Comparison of ENCODE assay signal across 1 cellular context in the genomic region with DNA sequence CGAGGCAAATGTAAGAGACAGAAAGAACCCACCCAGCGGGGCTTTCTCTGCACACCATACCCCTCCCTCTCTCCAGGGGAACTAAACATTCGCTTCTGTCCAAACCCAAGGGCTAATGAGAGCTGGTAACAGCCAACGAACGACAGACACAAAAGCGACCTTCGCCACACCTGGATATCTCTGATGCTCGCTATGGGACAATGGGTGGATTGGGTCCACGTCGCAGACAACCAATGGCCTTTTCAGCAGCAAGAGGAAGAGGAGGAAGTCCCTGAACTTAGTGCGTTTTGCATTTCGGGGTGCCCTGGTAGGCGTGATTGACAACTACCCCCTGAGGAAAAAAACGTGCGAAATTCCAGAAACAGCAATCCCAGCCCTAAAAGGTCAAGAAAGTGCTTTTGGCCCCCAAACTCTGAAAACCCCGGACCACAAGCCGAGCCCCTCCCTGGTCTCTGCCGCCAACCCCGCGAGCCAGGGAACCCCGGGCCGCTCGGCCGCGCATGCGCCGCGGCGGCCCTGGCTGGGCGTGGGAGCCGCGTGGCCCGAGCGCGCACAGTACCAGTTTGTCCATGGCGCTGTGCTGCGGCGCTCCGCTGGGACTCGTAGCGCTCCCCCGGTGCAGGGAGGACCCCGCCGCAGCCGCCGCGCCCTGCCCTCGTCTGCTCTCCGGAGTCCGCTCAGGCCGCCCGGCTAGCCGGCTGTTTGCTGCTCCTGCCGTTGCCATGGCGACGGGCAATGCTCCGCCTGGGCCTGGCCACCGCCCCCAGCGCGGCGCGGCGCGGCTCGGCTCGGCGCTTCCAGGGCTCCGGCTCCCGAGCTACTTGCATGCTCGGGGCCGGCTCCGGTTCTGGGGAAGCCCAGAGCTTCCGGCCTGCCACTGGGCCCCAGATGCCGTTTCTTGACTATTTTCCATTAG.
A peak's percentile ranks its signal among the peaks of the same experiment; 100 is the strongest.
TF ChIP-seq lines count a peak whose summit lies in the region.

No MANE protein-coding gene starts in this region.

TF ChIP-seq in HepG2, 621 proteins besides CTCF, POLR2A, EP300 and RAD21 (continued from another document and continues in another):
- TF ChIP-seq, protein P1, sequence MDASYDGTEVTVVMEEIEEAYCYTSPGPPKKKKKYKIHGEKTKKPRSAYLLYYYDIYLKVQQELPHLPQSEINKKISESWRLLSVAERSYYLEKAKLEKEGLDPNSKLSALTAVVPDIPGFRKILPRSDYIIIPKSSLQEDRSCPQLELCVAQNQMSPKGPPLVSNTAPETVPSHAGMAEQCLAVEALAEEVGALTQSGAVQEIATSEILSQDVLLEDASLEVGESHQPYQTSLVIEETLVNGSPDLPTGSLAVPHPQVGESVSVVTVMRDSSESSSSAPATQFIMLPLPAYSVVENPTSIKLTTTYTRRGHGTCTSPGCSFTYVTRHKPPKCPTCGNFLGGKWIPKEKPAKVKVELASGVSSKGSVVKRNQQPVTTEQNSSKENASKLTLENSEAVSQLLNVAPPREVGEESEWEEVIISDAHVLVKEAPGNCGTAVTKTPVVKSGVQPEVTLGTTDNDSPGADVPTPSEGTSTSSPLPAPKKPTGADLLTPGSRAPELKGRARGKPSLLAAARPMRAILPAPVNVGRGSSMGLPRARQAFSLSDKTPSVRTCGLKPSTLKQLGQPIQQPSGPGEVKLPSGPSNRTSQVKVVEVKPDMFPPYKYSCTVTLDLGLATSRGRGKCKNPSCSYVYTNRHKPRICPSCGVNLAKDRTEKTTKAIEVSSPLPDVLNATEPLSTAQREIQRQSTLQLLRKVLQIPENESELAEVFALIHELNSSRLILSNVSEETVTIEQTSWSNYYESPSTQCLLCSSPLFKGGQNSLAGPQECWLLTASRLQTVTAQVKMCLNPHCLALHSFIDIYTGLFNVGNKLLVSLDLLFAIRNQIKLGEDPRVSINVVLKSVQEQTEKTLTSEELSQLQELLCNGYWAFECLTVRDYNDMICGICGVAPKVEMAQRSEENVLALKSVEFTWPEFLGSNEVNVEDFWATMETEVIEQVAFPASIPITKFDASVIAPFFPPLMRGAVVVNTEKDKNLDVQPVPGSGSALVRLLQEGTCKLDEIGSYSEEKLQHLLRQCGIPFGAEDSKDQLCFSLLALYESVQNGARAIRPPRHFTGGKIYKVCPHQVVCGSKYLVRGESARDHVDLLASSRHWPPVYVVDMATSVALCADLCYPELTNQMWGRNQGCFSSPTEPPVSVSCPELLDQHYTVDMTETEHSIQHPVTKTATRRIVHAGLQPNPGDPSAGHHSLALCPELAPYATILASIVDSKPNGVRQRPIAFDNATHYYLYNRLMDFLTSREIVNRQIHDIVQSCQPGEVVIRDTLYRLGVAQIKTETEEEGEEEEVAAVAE (CRISPR knock-in tag; IDR thresholded peaks at IDR 0.05; ENCODE audit: borderline replicate concordance) = no peak
- no peak for TF ChIP-seq NONO (IDR thresholded peaks at IDR 0.05)
- peak; percentile 59 for TF ChIP-seq NONO (CRISPR knock-in tag; conservative IDR thresholded peaks at IDR 0.05)
- 0 out of 2 replicates have a peak, but pooled peaks have one; percentile 26 for TF ChIP-seq ZNF773 (CRISPR knock-in tag; IDR thresholded peaks at IDR 0.05; ENCODE audit: borderline replicate concordance)
- TF ChIP-seq ZNF256 (CRISPR knock-in tag; conservative IDR thresholded peaks at IDR 0.05) = no peak
- peak; percentile 32; the same call in 1 of the 2 replicates for TF ChIP-seq ZNF550 (CRISPR knock-in tag; IDR thresholded peaks at IDR 0.05; ENCODE audit: borderline replicate concordance)
- no peak for TF ChIP-seq ZNF816 (CRISPR knock-in tag; IDR thresholded peaks at IDR 0.05; ENCODE audit: borderline replicate concordance)
- peak; percentile 76; the same call in 1 of the 2 replicates for TF ChIP-seq ZNF263 (CRISPR knock-in tag; IDR thresholded peaks at IDR 0.05)
- TF ChIP-seq, protein P2, sequence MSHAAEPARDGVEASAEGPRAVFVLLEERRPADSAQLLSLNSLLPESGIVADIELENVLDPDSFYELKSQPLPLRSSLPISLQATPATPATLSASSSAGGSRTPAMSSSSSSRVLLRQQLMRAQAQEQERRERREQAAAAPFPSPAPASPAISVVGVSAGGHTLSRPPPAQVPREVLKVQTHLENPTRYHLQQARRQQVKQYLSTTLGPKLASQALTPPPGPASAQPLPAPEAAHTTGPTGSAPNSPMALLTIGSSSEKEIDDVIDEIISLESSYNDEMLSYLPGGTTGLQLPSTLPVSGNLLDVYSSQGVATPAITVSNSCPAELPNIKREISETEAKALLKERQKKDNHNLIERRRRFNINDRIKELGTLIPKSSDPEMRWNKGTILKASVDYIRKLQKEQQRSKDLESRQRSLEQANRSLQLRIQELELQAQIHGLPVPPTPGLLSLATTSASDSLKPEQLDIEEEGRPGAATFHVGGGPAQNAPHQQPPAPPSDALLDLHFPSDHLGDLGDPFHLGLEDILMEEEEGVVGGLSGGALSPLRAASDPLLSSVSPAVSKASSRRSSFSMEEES (CRISPR knock-in tag; IDR thresholded peaks at IDR 0.05) = no peak
- no peak for TF ChIP-seq MAZ (IDR thresholded peaks at IDR 0.05; ENCODE audit: borderline replicate concordance, low read depth, low read length)
- peak; percentile 68 for TF ChIP-seq MAZ (CRISPR knock-in tag; IDR thresholded peaks at IDR 0.05; ENCODE audit: low read depth)
- TF ChIP-seq FIP1L1 (IDR thresholded peaks at IDR 0.05; ENCODE audit: borderline replicate concordance, insufficient read depth, low read depth, low read length) = no peak
- TF ChIP-seq KLF15 (CRISPR knock-in tag; IDR thresholded peaks at IDR 0.05; ENCODE audit: borderline replicate concordance) = peak; percentile 64; the same call in 1 of the 2 replicates
- 0 out of 2 replicates have a peak, but pooled peaks have one; percentile 65 for TF ChIP-seq ZIK1 (CRISPR knock-in tag; IDR thresholded peaks at IDR 0.05; ENCODE audit: borderline replicate concordance, low read depth)
- TF ChIP-seq SP4 (CRISPR knock-in tag; IDR thresholded peaks at IDR 0.05) = peak; percentile 45; the same call in 1 of the 2 replicates
- TF ChIP-seq, protein P3, sequence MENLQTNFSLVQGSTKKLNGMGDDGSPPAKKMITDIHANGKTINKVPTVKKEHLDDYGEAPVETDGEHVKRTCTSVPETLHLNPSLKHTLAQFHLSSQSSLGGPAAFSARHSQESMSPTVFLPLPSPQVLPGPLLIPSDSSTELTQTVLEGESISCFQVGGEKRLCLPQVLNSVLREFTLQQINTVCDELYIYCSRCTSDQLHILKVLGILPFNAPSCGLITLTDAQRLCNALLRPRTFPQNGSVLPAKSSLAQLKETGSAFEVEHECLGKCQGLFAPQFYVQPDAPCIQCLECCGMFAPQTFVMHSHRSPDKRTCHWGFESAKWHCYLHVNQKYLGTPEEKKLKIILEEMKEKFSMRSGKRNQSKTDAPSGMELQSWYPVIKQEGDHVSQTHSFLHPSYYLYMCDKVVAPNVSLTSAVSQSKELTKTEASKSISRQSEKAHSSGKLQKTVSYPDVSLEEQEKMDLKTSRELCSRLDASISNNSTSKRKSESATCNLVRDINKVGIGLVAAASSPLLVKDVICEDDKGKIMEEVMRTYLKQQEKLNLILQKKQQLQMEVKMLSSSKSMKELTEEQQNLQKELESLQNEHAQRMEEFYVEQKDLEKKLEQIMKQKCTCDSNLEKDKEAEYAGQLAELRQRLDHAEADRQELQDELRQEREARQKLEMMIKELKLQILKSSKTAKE (CRISPR knock-in tag; IDR thresholded peaks at IDR 0.05; ENCODE audit: borderline replicate concordance) = no peak
- TF ChIP-seq, protein P4, sequence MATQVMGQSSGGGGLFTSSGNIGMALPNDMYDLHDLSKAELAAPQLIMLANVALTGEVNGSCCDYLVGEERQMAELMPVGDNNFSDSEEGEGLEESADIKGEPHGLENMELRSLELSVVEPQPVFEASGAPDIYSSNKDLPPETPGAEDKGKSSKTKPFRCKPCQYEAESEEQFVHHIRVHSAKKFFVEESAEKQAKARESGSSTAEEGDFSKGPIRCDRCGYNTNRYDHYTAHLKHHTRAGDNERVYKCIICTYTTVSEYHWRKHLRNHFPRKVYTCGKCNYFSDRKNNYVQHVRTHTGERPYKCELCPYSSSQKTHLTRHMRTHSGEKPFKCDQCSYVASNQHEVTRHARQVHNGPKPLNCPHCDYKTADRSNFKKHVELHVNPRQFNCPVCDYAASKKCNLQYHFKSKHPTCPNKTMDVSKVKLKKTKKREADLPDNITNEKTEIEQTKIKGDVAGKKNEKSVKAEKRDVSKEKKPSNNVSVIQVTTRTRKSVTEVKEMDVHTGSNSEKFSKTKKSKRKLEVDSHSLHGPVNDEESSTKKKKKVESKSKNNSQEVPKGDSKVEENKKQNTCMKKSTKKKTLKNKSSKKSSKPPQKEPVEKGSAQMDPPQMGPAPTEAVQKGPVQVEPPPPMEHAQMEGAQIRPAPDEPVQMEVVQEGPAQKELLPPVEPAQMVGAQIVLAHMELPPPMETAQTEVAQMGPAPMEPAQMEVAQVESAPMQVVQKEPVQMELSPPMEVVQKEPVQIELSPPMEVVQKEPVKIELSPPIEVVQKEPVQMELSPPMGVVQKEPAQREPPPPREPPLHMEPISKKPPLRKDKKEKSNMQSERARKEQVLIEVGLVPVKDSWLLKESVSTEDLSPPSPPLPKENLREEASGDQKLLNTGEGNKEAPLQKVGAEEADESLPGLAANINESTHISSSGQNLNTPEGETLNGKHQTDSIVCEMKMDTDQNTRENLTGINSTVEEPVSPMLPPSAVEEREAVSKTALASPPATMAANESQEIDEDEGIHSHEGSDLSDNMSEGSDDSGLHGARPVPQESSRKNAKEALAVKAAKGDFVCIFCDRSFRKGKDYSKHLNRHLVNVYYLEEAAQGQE (IDR thresholded peaks at IDR 0.05; ENCODE audit: borderline replicate concordance in 1 of 2, low read depth in 1 of 2, low read length in 2 of 2) = no peak
- peak; percentile 61; the same call in 1 of the 2 replicates for TF ChIP-seq WIZ (CRISPR knock-in tag; IDR thresholded peaks at IDR 0.05)
- 0 out of 2 replicates have a peak, but pooled peaks have one; percentile 49 for TF ChIP-seq FOXC1 (CRISPR knock-in tag; IDR thresholded peaks at IDR 0.05; ENCODE audit: borderline replicate concordance)
- TF ChIP-seq FOXM1 (CRISPR knock-in tag; IDR thresholded peaks at IDR 0.05) = no peak
- peak; percentile 38; the same call in 1 of the 2 replicates for TF ChIP-seq ZNF839 (CRISPR knock-in tag; IDR thresholded peaks at IDR 0.05; ENCODE audit: borderline replicate concordance)
- TF ChIP-seq, protein P5, sequence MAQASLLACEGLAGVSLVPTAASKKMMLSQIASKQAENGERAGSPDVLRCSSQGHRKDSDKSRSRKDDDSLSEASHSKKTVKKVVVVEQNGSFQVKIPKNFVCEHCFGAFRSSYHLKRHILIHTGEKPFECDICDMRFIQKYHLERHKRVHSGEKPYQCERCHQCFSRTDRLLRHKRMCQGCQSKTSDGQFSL (CRISPR knock-in tag; IDR thresholded peaks at IDR 0.05) = no peak
- TF ChIP-seq, protein P6, sequence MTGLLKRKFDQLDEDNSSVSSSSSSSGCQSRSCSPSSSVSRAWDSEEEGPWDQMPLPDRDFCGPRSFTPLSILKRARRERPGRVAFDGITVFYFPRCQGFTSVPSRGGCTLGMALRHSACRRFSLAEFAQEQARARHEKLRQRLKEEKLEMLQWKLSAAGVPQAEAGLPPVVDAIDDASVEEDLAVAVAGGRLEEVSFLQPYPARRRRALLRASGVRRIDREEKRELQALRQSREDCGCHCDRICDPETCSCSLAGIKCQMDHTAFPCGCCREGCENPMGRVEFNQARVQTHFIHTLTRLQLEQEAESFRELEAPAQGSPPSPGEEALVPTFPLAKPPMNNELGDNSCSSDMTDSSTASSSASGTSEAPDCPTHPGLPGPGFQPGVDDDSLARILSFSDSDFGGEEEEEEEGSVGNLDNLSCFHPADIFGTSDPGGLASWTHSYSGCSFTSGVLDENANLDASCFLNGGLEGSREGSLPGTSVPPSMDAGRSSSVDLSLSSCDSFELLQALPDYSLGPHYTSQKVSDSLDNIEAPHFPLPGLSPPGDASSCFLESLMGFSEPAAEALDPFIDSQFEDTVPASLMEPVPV (CRISPR knock-in tag; IDR thresholded peaks at IDR 0.05) = no peak
- TF ChIP-seq ZNF883 (CRISPR knock-in tag; IDR thresholded peaks at IDR 0.05; ENCODE audit: not compliant biosample characterization) = peak; percentile 75
- TF ChIP-seq HNRNPLL (IDR thresholded peaks at IDR 0.05; ENCODE audit: low read depth, low read length, poor library complexity, severe bottlenecking) = peak; percentile 83
- TF ChIP-seq, protein P7, sequence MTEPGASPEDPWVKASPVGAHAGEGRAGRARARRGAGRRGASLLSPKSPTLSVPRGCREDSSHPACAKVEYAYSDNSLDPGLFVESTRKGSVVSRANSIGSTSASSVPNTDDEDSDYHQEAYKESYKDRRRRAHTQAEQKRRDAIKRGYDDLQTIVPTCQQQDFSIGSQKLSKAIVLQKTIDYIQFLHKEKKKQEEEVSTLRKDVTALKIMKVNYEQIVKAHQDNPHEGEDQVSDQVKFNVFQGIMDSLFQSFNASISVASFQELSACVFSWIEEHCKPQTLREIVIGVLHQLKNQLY (CRISPR knock-in tag; IDR thresholded peaks at IDR 0.05) = no peak; the same call in 1 of the 2 replicates
- no peak for TF ChIP-seq EEA1 (CRISPR knock-in tag; IDR thresholded peaks at IDR 0.05; ENCODE audit: borderline replicate concordance)
- peak; percentile 21; the same call in 1 of the 2 replicates for TF ChIP-seq ZNF431 (CRISPR knock-in tag; IDR thresholded peaks at IDR 0.05; ENCODE audit: borderline replicate concordance, low read depth)
- TF ChIP-seq, protein P8, sequence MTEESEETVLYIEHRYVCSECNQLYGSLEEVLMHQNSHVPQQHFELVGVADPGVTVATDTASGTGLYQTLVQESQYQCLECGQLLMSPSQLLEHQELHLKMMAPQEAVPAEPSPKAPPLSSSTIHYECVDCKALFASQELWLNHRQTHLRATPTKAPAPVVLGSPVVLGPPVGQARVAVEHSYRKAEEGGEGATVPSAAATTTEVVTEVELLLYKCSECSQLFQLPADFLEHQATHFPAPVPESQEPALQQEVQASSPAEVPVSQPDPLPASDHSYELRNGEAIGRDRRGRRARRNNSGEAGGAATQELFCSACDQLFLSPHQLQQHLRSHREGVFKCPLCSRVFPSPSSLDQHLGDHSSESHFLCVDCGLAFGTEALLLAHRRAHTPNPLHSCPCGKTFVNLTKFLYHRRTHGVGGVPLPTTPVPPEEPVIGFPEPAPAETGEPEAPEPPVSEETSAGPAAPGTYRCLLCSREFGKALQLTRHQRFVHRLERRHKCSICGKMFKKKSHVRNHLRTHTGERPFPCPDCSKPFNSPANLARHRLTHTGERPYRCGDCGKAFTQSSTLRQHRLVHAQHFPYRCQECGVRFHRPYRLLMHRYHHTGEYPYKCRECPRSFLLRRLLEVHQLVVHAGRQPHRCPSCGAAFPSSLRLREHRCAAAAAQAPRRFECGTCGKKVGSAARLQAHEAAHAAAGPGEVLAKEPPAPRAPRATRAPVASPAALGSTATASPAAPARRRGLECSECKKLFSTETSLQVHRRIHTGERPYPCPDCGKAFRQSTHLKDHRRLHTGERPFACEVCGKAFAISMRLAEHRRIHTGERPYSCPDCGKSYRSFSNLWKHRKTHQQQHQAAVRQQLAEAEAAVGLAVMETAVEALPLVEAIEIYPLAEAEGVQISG (CRISPR knock-in tag; IDR thresholded peaks at IDR 0.05) = peak; percentile 91
- TF ChIP-seq PHF21A (CRISPR knock-in tag; IDR thresholded peaks at IDR 0.05) = peak; percentile 36; the same call in 1 of the 2 replicates
- TF ChIP-seq TMF1 (CRISPR knock-in tag; IDR thresholded peaks at IDR 0.05; ENCODE audit: low read depth) = no peak; the same call in 1 of the 2 replicates
